21 cellular contexts compared by ENCODE assay signal in genomic region chr12:65875635-65876034, GRCh38. TPM values are rescaled to one million over a fixed set of nuclear protein-coding genes. Genes with fewer than 3 reads are reported as not detected.
DNase-seq lines count a peak whose midpoint lies in the region; ATAC-seq, FAIRE-seq and TF ChIP-seq lines count a peak whose summit lies in the region.
"Had no signal": no experiment of that assay in that cellular context is flagged by ENCODE, and none has a peak within 500 bp of the region (broad histone marks: within the 10 kb centered on the region; RNA-seq: fewer than 3 reads in every experiment).

No MANE protein-coding gene starts in this region.

- no peaks in the 10 kb centered on the region for H3K9me2 ChIP-seq in SK-N-SH

- H3K4me1 ChIP-seq in A549 (no peaks in the 10 kb centered on the region; the same call in 2 of the 3 replicates), SK-N-SH (ENCODE audit: control insufficient read depth in 1 of 2, insufficient read depth in 2 of 2, low read depth in 1 of 2, low read length in 1 of 2) (peaks cover 3 to 67% of the 10 kb centered on the region in 2 experiments)
- H3K4me1 ChIP-seq: right lobe of liver had no signal

- peak overlapping the region; percentile 37; the same call in 1 of the 2 replicates for H3K9ac ChIP-seq in SK-N-SH
- H3K9ac ChIP-seq: neural progenitor cell had no signal

- no peak overlapping the region for H3K4me3 Mint-ChIP-seq in activated CD8-positive, alpha-beta T cell treated with anti-CD3 and anti-CD28 coated beads, Interleukin-2, amount 10 ng/mL, durations not matched to agents 7 days and 5 days
- H3K4me3 Mint-ChIP-seq: activated B cell treated with CpG ODN at 0.5 μM for 24 hours, H9, immature natural killer cell, neural progenitor cell had no signal

- no peak for TF ChIP-seq RAD21 in A549 (conservative IDR thresholded peaks at IDR 0.05 in 1 of 2, IDR thresholded peaks at IDR 0.05 in 1 of 2)
- no peak for TF ChIP-seq RAD21 in SK-N-SH (IDR thresholded peaks at IDR 0.05; ENCODE audit: low read length)

- H3K27ac Mint-ChIP-seq in activated CD8-positive, alpha-beta T cell treated with anti-CD3 and anti-CD28 coated beads, Interleukin-2, amount 10 ng/mL, durations not matched to agents 7 days and 5 days = no peak overlapping the region
- H3K27ac Mint-ChIP-seq: activated B cell treated with CpG ODN at 0.5 μM for 24 hours, immature natural killer cell, neural progenitor cell had no signal

- no peak overlapping the region for H2AFZ ChIP-seq in SK-N-SH (ENCODE audit: low read depth)
- H2AFZ ChIP-seq: neural progenitor cell had no signal

- POLR2A ChIA-PET in A549 (lab: Yijun Ruan, JAX) (no interaction called here), SK-N-SH (lab: Yijun Ruan, JAX) (no interaction called here)
- POLR2A ChIA-PET in activated CD8-positive, alpha-beta T cell treated with anti-CD3 and anti-CD28 coated beads, Interleukin-2, amount 10 ng/mL, durations not matched to agents 7 days and 5 days (lab: Charles Lee) = no interaction called here

- H4K20me1 ChIP-seq in SK-N-SH (ENCODE audit: insufficient read depth) = peaks cover 92% of the 10 kb centered on the region

- H3K4me2 ChIP-seq in A549 (no peak overlapping the region), SK-N-SH (peak overlapping the region; percentile 69; the same call in 1 of the 2 replicates)
- H3K4me2 ChIP-seq: neural progenitor cell had no signal

- H3K36me3 Mint-ChIP-seq in activated CD8-positive, alpha-beta T cell treated with anti-CD3 and anti-CD28 coated beads, Interleukin-2, amount 10 ng/mL, durations not matched to agents 7 days and 5 days (ENCODE audit: low read depth) = no peaks in the 10 kb centered on the region
- H3K36me3 Mint-ChIP-seq: immature natural killer cell had no signal

- H3K79me2 ChIP-seq in SK-N-SH (ENCODE audit: insufficient read depth) = peaks cover 99% of the 10 kb centered on the region

- no peak for DNase-seq in A549 (ENCODE audit: low read depth in 1 of 2, low spot score in 1 of 2)
- no peak for DNase-seq in H54 (ENCODE audit: insufficient read length, low spot score)
- no peak for DNase-seq in SK-N-SH
- DNase-seq in fibroblast of the aortic adventitia (ENCODE audit: low read depth) = peak; percentile 52
- DNase-seq in activated CD8-positive, alpha-beta T cell treated with anti-CD3 and anti-CD28 coated beads, Interleukin-2, amount 10 ng/mL, durations not matched to agents 7 days and 5 days = no peak
- DNase-seq in DMS153 (lab: John Stamatoyannopoulos, UW) = no peak
- no peak for DNase-seq in NCI-H2029 (lab: John Stamatoyannopoulos, UW)
- DNase-seq: activated B cell treated with CpG ODN at 0.5 μM for 24 hours; activated naive CD4-positive, alpha-beta T cell; Calu3; effector CD8-positive, alpha-beta T cell; H9; immature natural killer cell; NCI-H1694 treated with DMSO at 0.1 percent for 48 hours; right lobe of liver; stimulated activated CD4-positive, alpha-beta T cell treated with anti-CD3 and anti-CD28 coated beads, Interleukin-2, amount 100 ng/mL, for 48 hours; tibial artery had no signal

- H3K9me3 ChIP-seq in A549 (no peaks in the 10 kb centered on the region), SK-N-SH (no peaks in the 10 kb centered on the region)
- H3K9me3 ChIP-seq: gastroesophageal sphincter, right lobe of liver, tibial artery had no signal

- H3K4me1 Mint-ChIP-seq in activated CD8-positive, alpha-beta T cell treated with anti-CD3 and anti-CD28 coated beads, Interleukin-2, amount 10 ng/mL, durations not matched to agents 7 days and 5 days (ENCODE audit: low read depth) = no peaks in the 10 kb centered on the region
- H3K4me1 Mint-ChIP-seq: activated B cell treated with CpG ODN at 0.5 μM for 24 hours had no signal

- WGBS in A549 (ENCODE audit: missing lambda C conversion rate) = 76% methylated on average over 5 of the region's 5 CpGs
- WGBS in SK-N-SH (ENCODE audit: low lambda C conversion rate) = 20% methylated on average over 5 of the region's 5 CpGs

- H3K4me3 ChIP-seq in A549 (no peak overlapping the region), SK-N-SH (ENCODE audit: low read depth in 2 of 2, low read length in 1 of 2) (no peak overlapping the region), fibroblast of the aortic adventitia (ENCODE audit: low read depth, low read length) (no peak overlapping the region)
- H3K4me3 ChIP-seq: gastroesophageal sphincter, neural progenitor cell, right lobe of liver, tibial artery had no signal

- no peak for FAIRE-seq in A549 (lab: Jason Lieb, UNC)
- peak; percentile 23 for FAIRE-seq in H54 (lab: Jason Lieb, UNC)

- peaks cover 8% of the 10 kb centered on the region for H3K27me3 Mint-ChIP-seq in activated CD8-positive, alpha-beta T cell treated with anti-CD3 and anti-CD28 coated beads, Interleukin-2, amount 10 ng/mL, durations not matched to agents 7 days and 5 days (ENCODE audit: low read depth)

- TF ChIP-seq EP300 in A549 (IDR thresholded peaks at IDR 0.05) (no peak), SK-N-SH (IDR thresholded peaks at IDR 0.05; ENCODE audit: borderline replicate concordance in 1 of 2, low read depth in 1 of 2, low read length in 1 of 2) (no peak)

- no peaks in the 10 kb centered on the region for H3K27me3 ChIP-seq in SK-N-SH (ENCODE audit: insufficient read depth)
- H3K27me3 ChIP-seq: gastroesophageal sphincter, neural progenitor cell, right lobe of liver, tibial artery had no signal

- H3K36me3 ChIP-seq in SK-N-SH (replicated peaks in 1 of 2; ENCODE audit: control insufficient read depth in 1 of 2, insufficient read depth in 2 of 2, low read length in 1 of 2) = peaks cover 23 to 51% of the 10 kb centered on the region in 2 experiments
- H3K36me3 ChIP-seq: gastroesophageal sphincter, right lobe of liver, tibial artery had no signal

- ATAC-seq in A549 = no peak
- ATAC-seq in activated CD8-positive, alpha-beta T cell treated with anti-CD3 and anti-CD28 coated beads, Interleukin-2, amount 10 ng/mL, durations not matched to agents 7 days and 5 days = no peak
- no peak for ATAC-seq in GM19455 (IDR thresholded peaks at IDR 0.05; ENCODE audit: unreplicated experiment)
- ATAC-seq: gastroesophageal sphincter, right lobe of liver had no signal

- CTCF ChIA-PET in A549 (lab: Yijun Ruan, JAX) = interaction anchor here (1.0 to 1.6 kb wide), 2 partner anchors 13 to 342 kb away, joined by 3 read pairs; no protein-coding TSS in a partner anchor
- CTCF ChIA-PET in SK-N-SH (lab: Yijun Ruan, JAX) = no interaction called here
- CTCF ChIA-PET in activated CD8-positive, alpha-beta T cell treated with anti-CD3 and anti-CD28 coated beads, Interleukin-2, amount 10 ng/mL, durations not matched to agents 7 days and 5 days (lab: Charles Lee) = no interaction called here

- H3F3A ChIP-seq in SK-N-SH (replicated peaks; ENCODE audit: insufficient read depth) = peaks cover 83% of the 10 kb centered on the region

- H3K27ac ChIP-seq in A549 (no peak overlapping the region), SK-N-SH (ENCODE audit: low read depth in 2 of 2, low read length in 1 of 2) (peak overlapping the region; percentile 53 to 100; a peak in 3 of 4 replicates)
- H3K27ac ChIP-seq: gastroesophageal sphincter, right lobe of liver, tibial artery had no signal

- H3K9me3 Mint-ChIP-seq in activated CD8-positive, alpha-beta T cell treated with anti-CD3 and anti-CD28 coated beads, Interleukin-2, amount 10 ng/mL, durations not matched to agents 7 days and 5 days (ENCODE audit: insufficient read depth) = no peaks in the 10 kb centered on the region
- H3K9me3 Mint-ChIP-seq: activated B cell treated with CpG ODN at 0.5 μM for 24 hours, H9, immature natural killer cell, neural progenitor cell had no signal

- TF ChIP-seq POLR2A in A549 (IDR thresholded peaks at IDR 0.05; ENCODE audit: low read length) (no peak), H54 (IDR thresholded peaks at IDR 0.05; ENCODE audit: low read depth, low read length) (no peak)

- TF ChIP-seq CTCF in A549 (IDR thresholded peaks at IDR 0.05) (no peak), SK-N-SH (IDR thresholded peaks at IDR 0.05) (no peak), fibroblast of the aortic adventitia (IDR thresholded peaks at IDR 0.05; ENCODE audit: insufficient read depth, low read length) (no peak)

TF ChIP-seq in A549, 52 proteins besides CTCF, POLR2A, EP300 and RAD21:
- TF ChIP-seq TP53 (CRISPR knock-in tag; IDR thresholded peaks at IDR 0.05) = no peak
- 0 out of 2 replicates have a peak, but pooled peaks have one; percentile 40 for TF ChIP-seq EHMT2 (IDR thresholded peaks at IDR 0.05; ENCODE audit: low read depth)

TF ChIP-seq in SK-N-SH, 30 proteins besides CTCF, POLR2A, EP300 and RAD21:
- TF ChIP-seq GATA2 (CRISPR knock-in tag; IDR thresholded peaks at IDR 0.05) (no peak), MEF2A (IDR thresholded peaks at IDR 0.05; ENCODE audit: borderline replicate concordance, low read depth) (peak; percentile 89)

RNA-seq across cellular contexts. Expression of gene HMGA2, which starts 51.4 kb away (rescaled TPM):
- polyA plus RNA-seq in A549 (2011; rRNA removed) (17.4 and 22.8 TPM in 2 replicates), A549 (2017; fragmentation: RNase III; extraction: RNeasy Plus Mini Kit Qiagen cat#74134 plus additional on column Dnase treatment) (6.2 to 9.2 TPM (median 6.8 TPM) in 3 replicates), SK-N-SH (2012; rRNA removed) (48.0 and 57.0 TPM in 2 replicates)
- polyA plus RNA-seq in A549 (2012; cell fraction: cytosol; rRNA removed) = 11.6 and 12.9 TPM in 2 replicates
- 7.8 and 12.0 TPM in 2 replicates for polyA plus RNA-seq in A549 (2012; cell fraction: nucleus; rRNA removed)
- polyA minus RNA-seq in A549 (2011; rRNA and poly(A)+ RNA removed) = 7.6 and 8.0 TPM in 2 replicates
- polyA plus RNA-seq in SK-N-SH (2012; cell fraction: cytosol; rRNA removed) = 45.5 and 51.2 TPM in 2 replicates
- 98.5 and 146 TPM in 2 replicates for polyA plus RNA-seq in SK-N-SH (2012; cell fraction: nucleus; rRNA removed)
- total RNA-seq in fibroblast of the aortic adventitia (ENCODE audit: low replicate concordance) = 26.7 and 72.9 TPM in 2 replicates
- total RNA-seq in activated CD8-positive, alpha-beta T cell treated with anti-CD3 and anti-CD28 coated beads, Interleukin-2, amount 10 ng/mL, durations not matched to agents 7 days and 5 days = not detected
- total RNA-seq: activated B cell treated with CpG ODN at 0.5 μM for 24 hours, NCI-H460 had no signal

Comparison
In these comparisons a context has a peak if more than half of its experiments do, and no peak if none do; other contexts are left out.
1. H3K27ac ChIP-seq: peak in SK-N-SH (2 of 2); none in A549 (0 of 2).
2. RNA of gene HMGA2, which starts 51.4 kb away (total RNA-seq): 26.7 to 72.9 TPM in fibroblast of the aortic adventitia; not detected in activated CD8-positive, alpha-beta T cell treated with anti-CD3 and anti-CD28 coated beads, Interleukin-2, amount 10 ng/mL, durations not matched to agents 7 days and 5 days; every median in the first group is over 10 times any median in the second.